ENCODE assay signal across 1 cellular context in genomic region chr3:187850256-187851010, GRCh38.
A peak's percentile ranks its signal among the peaks of the same experiment; 100 is the strongest.
TF ChIP-seq lines count a peak whose summit lies in the region.

No MANE protein-coding gene starts in this region.

TF ChIP-seq in HepG2, 621 proteins besides CTCF, POLR2A, EP300 and RAD21 (continued from another document and continues in another):
- no peak for TF ChIP-seq GRHL1 (CRISPR knock-in tag; conservative IDR thresholded peaks at IDR 0.05)
- no peak for TF ChIP-seq HHEX (CRISPR knock-in tag; IDR thresholded peaks at IDR 0.05)
- TF ChIP-seq HOXA9 (CRISPR knock-in tag; IDR thresholded peaks at IDR 0.05; ENCODE audit: borderline replicate concordance), result no peak
- TF ChIP-seq ZNF530 (CRISPR knock-in tag; IDR thresholded peaks at IDR 0.05; ENCODE audit: low read depth), result no peak
- TF ChIP-seq PATZ1 (CRISPR knock-in tag; IDR thresholded peaks at IDR 0.05), result peak; percentile 24; the same call in 1 of the 2 replicates
- TF ChIP-seq RERE (CRISPR knock-in tag; IDR thresholded peaks at IDR 0.05; ENCODE audit: low read depth), result no peak
- TF ChIP-seq FUBP1 (CRISPR knock-in tag; IDR thresholded peaks at IDR 0.05; ENCODE audit: borderline replicate concordance), result no peak
- TF ChIP-seq ZNF720 (CRISPR knock-in tag; IDR thresholded peaks at IDR 0.05), result no peak
- no peak for TF ChIP-seq DDIT3 (CRISPR knock-in tag; IDR thresholded peaks at IDR 0.05)
- no peak for TF ChIP-seq ZNF367 (CRISPR knock-in tag; IDR thresholded peaks at IDR 0.05; ENCODE audit: borderline replicate concordance)
- TF ChIP-seq RBM22 (optimal IDR thresholded peaks at IDR 0.05; ENCODE audit: low read length), result no peak
- no peak for TF ChIP-seq PITX1 (CRISPR knock-in tag; IDR thresholded peaks at IDR 0.05)
- no peak for TF ChIP-seq KLF11 (CRISPR knock-in tag; IDR thresholded peaks at IDR 0.05)
- TF ChIP-seq HMGA1 (CRISPR knock-in tag; conservative IDR thresholded peaks at IDR 0.05), result no peak
- TF ChIP-seq ZNF547 (CRISPR knock-in tag; IDR thresholded peaks at IDR 0.05), result no peak
- TF ChIP-seq ZNF784 (CRISPR knock-in tag; IDR thresholded peaks at IDR 0.05; ENCODE audit: borderline replicate concordance), result no peak
- TF ChIP-seq NR1H2 (CRISPR knock-in tag; IDR thresholded peaks at IDR 0.05; ENCODE audit: borderline replicate concordance, low read depth), result no peak
- TF ChIP-seq ELF1 (CRISPR knock-in tag; IDR thresholded peaks at IDR 0.05), result no peak
- 0 out of 2 replicates have a peak, but pooled peaks have one; percentile 15 for TF ChIP-seq FOXJ3 (CRISPR knock-in tag; IDR thresholded peaks at IDR 0.05; ENCODE audit: borderline replicate concordance)
- 0 out of 2 replicates have a peak, but pooled peaks have one; percentile 28 for TF ChIP-seq TBX2 (CRISPR knock-in tag; IDR thresholded peaks at IDR 0.05; ENCODE audit: borderline replicate concordance)
- TF ChIP-seq ZBTB33 (CRISPR knock-in tag; IDR thresholded peaks at IDR 0.05), result 0 out of 2 replicates have a peak, but pooled peaks have one; percentile 9
- TF ChIP-seq TIGD3 (CRISPR knock-in tag; IDR thresholded peaks at IDR 0.05; ENCODE audit: borderline replicate concordance), result no peak
- no peak for TF ChIP-seq ZNF10 (CRISPR knock-in tag; IDR thresholded peaks at IDR 0.05; ENCODE audit: borderline replicate concordance, low read depth)
- TF ChIP-seq E2F1 (CRISPR knock-in tag; IDR thresholded peaks at IDR 0.05), result no peak
- TF ChIP-seq ATF6 (CRISPR knock-in tag; conservative IDR thresholded peaks at IDR 0.05), result no peak
- no peak for TF ChIP-seq MLXIP (CRISPR knock-in tag; IDR thresholded peaks at IDR 0.05; ENCODE audit: borderline replicate concordance)
- TF ChIP-seq DNMT3B (CRISPR knock-in tag; conservative IDR thresholded peaks at IDR 0.05), result no peak
- no peak for TF ChIP-seq SOX6 (IDR thresholded peaks at IDR 0.05)
- 0 out of 2 replicates have a peak, but pooled peaks have one; percentile 11 for TF ChIP-seq SOX6 (CRISPR knock-in tag; IDR thresholded peaks at IDR 0.05)
- no peak for TF ChIP-seq FOXA1 (IDR thresholded peaks at IDR 0.05)
- TF ChIP-seq FOXA1 (CRISPR knock-in tag; IDR thresholded peaks at IDR 0.05), result no peak
- TF ChIP-seq ZZZ3 (CRISPR knock-in tag; IDR thresholded peaks at IDR 0.05; ENCODE audit: borderline replicate concordance), result no peak
- no peak for TF ChIP-seq ZFP37 (CRISPR knock-in tag; IDR thresholded peaks at IDR 0.05; ENCODE audit: borderline replicate concordance)
- no peak for TF ChIP-seq GABPA (IDR thresholded peaks at IDR 0.05; ENCODE audit: low read depth, low read length)
- TF ChIP-seq GABPA (CRISPR knock-in tag; IDR thresholded peaks at IDR 0.05; ENCODE audit: low read depth), result no peak
